Comparison of ENCODE assay signal across 8 cellular contexts in the genomic region with DNA sequence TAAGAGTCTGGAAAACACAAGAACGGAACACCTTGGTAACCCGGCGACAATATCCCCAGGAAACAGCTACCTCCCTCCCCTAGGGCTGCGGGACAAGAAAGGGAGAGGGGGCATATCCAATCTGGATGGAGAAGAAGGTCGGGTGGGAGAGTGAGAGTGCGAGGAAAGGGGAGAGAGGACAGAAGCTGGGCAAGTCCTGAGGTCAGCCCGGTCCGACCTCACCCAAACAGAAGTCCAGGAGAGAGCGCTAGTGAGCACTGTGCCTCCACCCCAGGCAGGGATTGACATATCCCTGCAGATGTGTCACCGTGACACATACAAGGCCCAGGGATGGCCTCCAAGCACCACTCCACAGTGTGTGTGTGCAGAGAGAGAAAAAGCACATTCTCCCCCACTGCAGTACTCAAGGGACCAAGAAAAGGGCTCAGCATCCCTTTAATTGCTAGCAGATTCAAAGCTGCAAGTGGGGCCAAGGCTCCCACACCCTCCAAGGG. TPM values are rescaled to one million over a fixed set of nuclear protein-coding genes. Genes with fewer than 3 reads are reported as not detected.
A peak's percentile ranks its signal among the peaks of the same experiment; 100 is the strongest.
DNase-seq lines count a peak whose midpoint lies in the region; ATAC-seq and TF ChIP-seq lines count a peak whose summit lies in the region.

No MANE protein-coding gene starts in this region.

- CTCF ChIA-PET in activated naive CD4-positive, alpha-beta T cell treated with anti-CD3 and anti-CD28 coated beads, Interleukin-2, amount 10 ng/mL, durations not matched to agents 7 days and 5 days (lab: Charles Lee) = interaction anchor here (0.6 to 2.9 kb wide), 16 partner anchors 10 to 407 kb away, joined by 3 to 33 read pairs (median 4); a partner anchor contains a TSS

- peaks cover 80% of the 10 kb centered on the region for H3K27me3 Mint-ChIP-seq in activated naive CD4-positive, alpha-beta T cell treated with anti-CD3 and anti-CD28 coated beads, Interleukin-2, amount 10 ng/mL, durations not matched to agents 7 days and 5 days
- H3K27me3 Mint-ChIP-seq in T-helper 17 cell = peaks cover 8% of the 10 kb centered on the region

- H3K4me1 Mint-ChIP-seq in activated naive CD4-positive, alpha-beta T cell treated with anti-CD3 and anti-CD28 coated beads, Interleukin-2, amount 10 ng/mL, durations not matched to agents 7 days and 5 days = peaks cover 6% of the 10 kb centered on the region
- H3K4me1 Mint-ChIP-seq in T-helper 17 cell = peaks cover 22% of the 10 kb centered on the region

- TF ChIP-seq CTCF in AG10803 (conservative IDR thresholded peaks at IDR 0.05; ENCODE audit: low read length) (peak; percentile 78), psoas muscle (IDR thresholded peaks at IDR 0.05) (peak; percentile 66)

- H3K36me3 ChIP-seq in psoas muscle (ENCODE audit: insufficient read depth in 1 of 2, low read depth in 1 of 2) = no peaks in the 10 kb centered on the region
- no peaks in the 10 kb centered on the region for H3K36me3 ChIP-seq in effector memory CD4-positive, alpha-beta T cell (ENCODE audit: control insufficient read depth, insufficient read depth, low read length)

- intact Hi-C loops in Right ventricle myocardium inferior (cut with DNase I) (loop anchor here (1.0 kb wide), 1 partner anchor 77 kb away; no protein-coding TSS in a partner anchor), psoas muscle (cut with DNase I) (loop anchor here (2.0 to 10.0 kb wide), 4 partner anchors 94 to 387 kb away; a partner anchor contains a TSS)

- H3K4me1 ChIP-seq in psoas muscle = peaks cover 65% of the 10 kb centered on the region
- H3K4me1 ChIP-seq in effector memory CD4-positive, alpha-beta T cell (ENCODE audit: control insufficient read depth, insufficient read depth, low read length, poor library complexity, severe bottlenecking) = peaks cover 19% of the 10 kb centered on the region

- H3K4me3 Mint-ChIP-seq in activated naive CD4-positive, alpha-beta T cell treated with anti-CD3 and anti-CD28 coated beads, Interleukin-2, amount 10 ng/mL, durations not matched to agents 7 days and 5 days = no peak overlapping the region
- no peak overlapping the region for H3K4me3 Mint-ChIP-seq in T-helper 17 cell

- H3K4me3 ChIP-seq in AG10803 (ENCODE audit: low read length) (peak overlapping the region; percentile 94), psoas muscle (peak overlapping the region; percentile 22)
- H3K4me3 ChIP-seq in effector memory CD4-positive, alpha-beta T cell (ENCODE audit: insufficient read depth, low read depth, low read length, poor library complexity, severe bottlenecking) = no peak overlapping the region

- H3K36me3 Mint-ChIP-seq in activated naive CD4-positive, alpha-beta T cell treated with anti-CD3 and anti-CD28 coated beads, Interleukin-2, amount 10 ng/mL, durations not matched to agents 7 days and 5 days = no peaks in the 10 kb centered on the region
- no peaks in the 10 kb centered on the region for H3K36me3 Mint-ChIP-seq in T-helper 17 cell (ENCODE audit: low read depth)

- no peaks in the 10 kb centered on the region for H3K9me3 Mint-ChIP-seq in activated naive CD4-positive, alpha-beta T cell treated with anti-CD3 and anti-CD28 coated beads, Interleukin-2, amount 10 ng/mL, durations not matched to agents 7 days and 5 days

- peak; percentile 91 for DNase-seq in AG10803 (ENCODE audit: low read depth)
- peak; percentile 48 for DNase-seq in GM19238 (ENCODE audit: insufficient read length, low spot score)
- peak; percentile 56 for DNase-seq in NCI-H69 (lab: John Stamatoyannopoulos, UW)
- DNase-seq in activated naive CD4-positive, alpha-beta T cell treated with anti-CD3 and anti-CD28 coated beads, Interleukin-2, amount 10 ng/mL, durations not matched to agents 7 days and 5 days = peak; percentile 61
- no peak for DNase-seq in Right ventricle myocardium inferior (ENCODE audit: missing footprints)
- DNase-seq in psoas muscle = peak; percentile 81 to 89
- no peak for DNase-seq in T-helper 17 cell
- no peak for DNase-seq in effector memory CD4-positive, alpha-beta T cell

- no peaks in the 10 kb centered on the region for H3K27me3 ChIP-seq in psoas muscle (ENCODE audit: insufficient read depth in 3 of 3, low read length in 2 of 3)
- H3K27me3 ChIP-seq in effector memory CD4-positive, alpha-beta T cell (replicated peaks; ENCODE audit: control insufficient read depth, insufficient read depth, low read length, poor library complexity, severe bottlenecking) = peaks cover 24% of the 10 kb centered on the region

- 45 to 48% (median 47%) methylated on average over 9 to 10 of the region's 10 CpGs for WGBS in psoas muscle, 3 donors

- ATAC-seq in Right ventricle myocardium inferior = peak; percentile 53
- peak; percentile 72 to 77 (median 76) for ATAC-seq in psoas muscle
- no peak for ATAC-seq in T-helper 17 cell

- H3K9me3 ChIP-seq in psoas muscle = no peaks in the 10 kb centered on the region
- no peaks in the 10 kb centered on the region for H3K9me3 ChIP-seq in T-helper 17 cell (ENCODE audit: control insufficient read depth, low read length, poor library complexity, severe bottlenecking)
- no peaks in the 10 kb centered on the region for H3K9me3 ChIP-seq in effector memory CD4-positive, alpha-beta T cell (ENCODE audit: control insufficient read depth, low read length)

- peak overlapping the region; percentile 91 for H3K27ac ChIP-seq in psoas muscle
- H3K27ac ChIP-seq in effector memory CD4-positive, alpha-beta T cell (ENCODE audit: insufficient read depth, low read length, poor library complexity, severe bottlenecking) = no peak overlapping the region

- H3K27ac Mint-ChIP-seq in activated naive CD4-positive, alpha-beta T cell treated with anti-CD3 and anti-CD28 coated beads, Interleukin-2, amount 10 ng/mL, durations not matched to agents 7 days and 5 days = no peak overlapping the region
- no peak overlapping the region for H3K27ac Mint-ChIP-seq in T-helper 17 cell

RNA-seq across cellular contexts. Expression of a gene that starts 3.3 kb away (rescaled TPM):
- total RNA-seq in Right ventricle myocardium inferior (29.7 TPM), psoas muscle (10 to 100 TPM in 3 of 4 donors, 1 to 10 TPM in 1; 9.8 to 28.1 (median 17.0) TPM), T-helper 17 cell (1 to 10 TPM in 1 of 2 donors, under 1 TPM in 1; 0.72 to 3.6 TPM)
- 10 to 100 TPM; 12.2 to 32.0 (median 24.3) TPM for polyA plus RNA-seq in psoas muscle

Comparison
In these comparisons a context has a peak if more than half of its experiments do, and no peak if none do; other contexts are left out.
1. DNase-seq: peak in AG10803 (single experiment), GM19238 (single experiment), NCI-H69 (single experiment), activated naive CD4-positive, alpha-beta T cell treated with anti-CD3 and anti-CD28 coated beads, Interleukin-2, amount 10 ng/mL, durations not matched to agents 7 days and 5 days (single experiment) and psoas muscle (2 of 2); none in Right ventricle myocardium inferior (single experiment), T-helper 17 cell (0 of 3) and effector memory CD4-positive, alpha-beta T cell (0 of 3).